In the genomic region with DNA sequence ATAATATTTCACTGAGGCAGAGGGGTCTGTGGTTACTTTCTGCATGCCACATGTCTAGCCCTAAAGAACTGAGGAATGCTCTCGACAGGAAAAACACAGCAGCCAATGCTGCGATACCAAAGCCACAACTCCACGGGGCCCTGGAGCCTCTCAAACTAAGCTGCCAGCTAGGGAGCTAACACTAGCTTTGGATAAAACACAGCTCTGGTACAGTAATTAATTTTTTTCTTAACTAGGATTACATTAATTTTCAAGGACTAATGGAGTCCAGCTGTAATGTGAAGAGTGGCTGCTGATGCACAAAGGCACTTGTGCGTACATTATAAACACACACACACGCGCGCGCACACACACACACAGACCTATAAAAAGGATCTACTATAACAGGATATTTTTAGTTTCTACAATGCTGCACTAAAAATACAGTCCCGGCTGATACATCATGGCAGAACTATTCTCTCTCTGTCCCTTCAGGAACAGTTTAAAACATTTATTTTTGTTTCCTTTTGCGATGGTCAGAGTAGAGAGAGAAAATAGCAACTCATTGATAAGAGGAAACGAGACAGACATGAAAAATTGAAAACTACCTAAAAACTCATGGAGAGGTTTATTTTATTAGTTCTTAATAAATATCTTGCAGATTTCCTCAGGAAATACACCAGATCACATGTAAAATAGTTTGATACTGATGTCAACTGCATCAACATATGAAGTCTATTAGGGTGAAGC, we compare ENCODE assay signal across 9 cellular contexts.
DNase-seq lines count a peak whose midpoint lies in the region; ATAC-seq and TF ChIP-seq lines count a peak whose summit lies in the region.
"Had no signal": no experiment of that assay in that cellular context is flagged by ENCODE, and none has a peak within 500 bp of the region (broad histone marks: within the 10 kb centered on the region; RNA-seq: fewer than 3 reads in every experiment).

No MANE protein-coding gene starts in this region.

- H3K4me3 ChIP-seq in tibial artery = peak overlapping the region; percentile 23 to 41

- DNase-seq in activated CD4-positive, alpha-beta T cell treated with anti-CD3 and anti-CD28 coated beads, Interleukin-2, amount 50 U/mL, for 1 hour = peak; percentile 15
- no peak for DNase-seq in activated CD4-positive, alpha-beta T cell treated with anti-CD3 and anti-CD28 coated beads for 1 hour
- DNase-seq in tibial artery (no peak), HT-29 (ENCODE audit: low spot score) (no peak)
- DNase-seq: Calu3 had no signal

- peak overlapping the region; percentile 53 for H3K27ac ChIP-seq in angular gyrus (ENCODE audit: low read depth, low read length)
- H3K27ac ChIP-seq in layer of hippocampus (ENCODE audit: low read depth, low read length) = peak overlapping the region; percentile 71
- H3K27ac ChIP-seq in tibial artery = peak overlapping the region; percentile 66 to 74

- intact Hi-C loops in tibial artery (cut with DNase I; ENCODE audit: low total_unique reads) = no loop called here

- no peak for TF ChIP-seq CTCF in tibial artery (IDR thresholded peaks at IDR 0.05)

- H3K9me3 ChIP-seq in tibial artery = no peaks in the 10 kb centered on the region

- H3K36me3 ChIP-seq in tibial artery = no peaks in the 10 kb centered on the region

- H3K27me3 ChIP-seq in layer of hippocampus (ENCODE audit: control insufficient read depth, insufficient read depth, low read length) = no peaks in the 10 kb centered on the region
- no peaks in the 10 kb centered on the region for H3K27me3 ChIP-seq in tibial artery

- peaks cover 0 to 52% (median 41%) of the 10 kb centered on the region in 4 donors for H3K4me1 ChIP-seq in tibial artery

- ATAC-seq in HG03095 (IDR thresholded peaks at IDR 0.05; ENCODE audit: unreplicated experiment) (no peak), HG03354 (IDR thresholded peaks at IDR 0.05; ENCODE audit: poor library complexity, severe bottlenecking, unreplicated experiment) (no peak)
